In genomic region chr14:22333408-22334274, GRCh38 we compare ENCODE assay signal across 11 cellular contexts.
DNase-seq lines count a peak whose midpoint lies in the region; TF ChIP-seq lines count a peak whose summit lies in the region.
"Had no signal": no experiment of that assay in that cellular context is flagged by ENCODE, and none has a peak within 500 bp of the region (broad histone marks: within the 10 kb centered on the region; RNA-seq: fewer than 3 reads in every experiment).

No MANE protein-coding gene starts in this region.

- no peak overlapping the region for H3K4ac ChIP-seq in H9 (ENCODE audit: low read depth, low read length)

- peak; percentile 26 for DNase-seq in AG10803 (ENCODE audit: low read depth)
- peak; percentile 76 for DNase-seq in HT-29 (ENCODE audit: low spot score)
- peak; percentile 49 for DNase-seq in adipocyte (ENCODE audit: low read depth)
- peak; percentile 51 for DNase-seq in kidney epithelial cell (ENCODE audit: low read depth)
- DNase-seq in DMS114 treated with DMSO at 0.1 percent for 48 hours (lab: John Stamatoyannopoulos, UW; ENCODE audit: unreplicated experiment), result no peak
- DNase-seq in NCI-H146 (lab: John Stamatoyannopoulos, UW), result no peak
- no peak for DNase-seq in H9
- no peak for DNase-seq in osteocyte (ENCODE audit: extremely low spot score, unreplicated experiment)
- DNase-seq: DND-41; stimulated activated naive CD8-positive, alpha-beta T cell treated with anti-CD3 and anti-CD28 coated beads, Interleukin-15, Interleukin-2, amounts not matched to agents 100 U/mL and 50 U/mL, for 24 hours had no signal

- no peak overlapping the region for H3K4me3 Mint-ChIP-seq in H9
- no peak overlapping the region for H3K4me3 Mint-ChIP-seq in osteocyte (ENCODE audit: unreplicated experiment)
- H3K4me3 Mint-ChIP-seq: neural crest cell had no signal

- H3K9me3 Mint-ChIP-seq in H9 (peaks cover 19 to 21% of the 10 kb centered on the region in 2 experiments), osteocyte (ENCODE audit: unreplicated experiment) (peaks cover 12% of the 10 kb centered on the region)

- H4K20me1 ChIP-seq in H9 (ENCODE audit: control insufficient read depth, insufficient read depth, insufficient read length), result no peaks in the 10 kb centered on the region

- no peaks in the 10 kb centered on the region for H3K79me1 ChIP-seq in H9 (ENCODE audit: insufficient read depth, low read depth, low read length, poor library complexity, severe bottlenecking)

- no peak overlapping the region for H2BK15ac ChIP-seq in H9 (ENCODE audit: low read depth, low read length)

- no peak overlapping the region for H3T11ph ChIP-seq in H9 (ENCODE audit: low read length)

- no CpG with 5 or more reads among the region's 6 CpGs for WGBS in H9 (ENCODE audit: extremely low coverage, insufficient read length, low lambda C conversion rate)

- no peaks in the 10 kb centered on the region for H3K79me2 ChIP-seq in H9 (ENCODE audit: insufficient read depth, low read length)

- H3K4me1 Mint-ChIP-seq in H9 (peaks cover 28 to 29% of the 10 kb centered on the region in 2 experiments), osteocyte (ENCODE audit: unreplicated experiment) (peaks cover under 1% of the 10 kb centered on the region)

- no peak overlapping the region for H2BK20ac ChIP-seq in H9 (ENCODE audit: low read depth, low read length, poor library complexity, severe bottlenecking)

- no peak overlapping the region for H2BK5ac ChIP-seq in H9 (ENCODE audit: insufficient read length, low read length)

- no peak for TF ChIP-seq CTCF in AG10803 (conservative IDR thresholded peaks at IDR 0.05; ENCODE audit: low read length)
- TF ChIP-seq CTCF in kidney epithelial cell (IDR thresholded peaks at IDR 0.05; ENCODE audit: insufficient read depth, low read length, poor library complexity, severe bottlenecking), result no peak
- no peak for TF ChIP-seq CTCF in H9 (conservative IDR thresholded peaks at IDR 0.05)
- TF ChIP-seq CTCF in osteocyte (IDR thresholded peaks at IDR 0.05), result no peak

- H4K91ac ChIP-seq in H9 (ENCODE audit: insufficient read length, low read depth, low read length), result no peak overlapping the region

- H3K4me1 ChIP-seq in adipocyte (ENCODE audit: control insufficient read depth, insufficient read depth, low read length) (peaks cover 22% of the 10 kb centered on the region), H9 (ENCODE audit: insufficient read depth, low read length) (peaks cover 9% of the 10 kb centered on the region; the same call in 1 of the 2 replicates)

- H3K36me3 Mint-ChIP-seq in H9 (ENCODE audit: insufficient read depth in 1 of 3, low read depth in 3 of 3) (peaks cover 4 to 20% (median 15%) of the 10 kb centered on the region in 3 experiments; a peak in 6 of 7 replicates), osteocyte (ENCODE audit: unreplicated experiment) (no peaks in the 10 kb centered on the region)

- H2AK5ac ChIP-seq in H9 (ENCODE audit: insufficient read length, low read length), result no peak overlapping the region

- peaks cover 3% of the 10 kb centered on the region for H3K27me3 ChIP-seq in adipocyte (replicated peaks; ENCODE audit: control insufficient read depth, insufficient read depth, low read length)
- no peaks in the 10 kb centered on the region for H3K27me3 ChIP-seq in kidney epithelial cell (ENCODE audit: control insufficient read depth, insufficient read depth, low read length)
- H3K27me3 ChIP-seq in H9 (ENCODE audit: insufficient read depth, low read length), result no peaks in the 10 kb centered on the region

- H3K4me2 ChIP-seq in H9 (ENCODE audit: insufficient read depth, insufficient read length, low read length), result no peak overlapping the region

- no peak overlapping the region for H3K14ac ChIP-seq in H9 (ENCODE audit: insufficient read depth, low read length)

- H3K4me3 ChIP-seq in AG10803 (ENCODE audit: low read length) (no peak overlapping the region), adipocyte (ENCODE audit: low read length) (no peak overlapping the region), kidney epithelial cell (ENCODE audit: low read depth, low read length) (no peak overlapping the region)

- H3K9me3 ChIP-seq in adipocyte (ENCODE audit: control insufficient read depth, low read length) (peaks cover 12% of the 10 kb centered on the region), H9 (ENCODE audit: control insufficient read depth, low read depth, low read length) (peaks cover 19% of the 10 kb centered on the region)

- H3K27me3 Mint-ChIP-seq in H9 (ENCODE audit: low read depth), result no peaks in the 10 kb centered on the region; the same call in 1 of the 2 replicates
- H3K27me3 Mint-ChIP-seq in osteocyte (ENCODE audit: unreplicated experiment), result peaks cover 3% of the 10 kb centered on the region

- no peak overlapping the region for H3K18ac ChIP-seq in H9 (ENCODE audit: insufficient read length, low read depth, low read length)

- no peak overlapping the region for H2BK12ac ChIP-seq in H9 (ENCODE audit: insufficient read length, low read depth, low read length)

- no peaks in the 10 kb centered on the region for H3K23me2 ChIP-seq in H9 (ENCODE audit: insufficient read length, low read depth, low read length, poor library complexity, severe bottlenecking)

- no peak overlapping the region for H4K5ac ChIP-seq in H9 (ENCODE audit: insufficient read length, low read depth, low read length)

- H3K27ac Mint-ChIP-seq in H9 (peak overlapping the region in 1 of 3 experiments; percentile 70; a peak in 1 of 7 replicates), osteocyte (ENCODE audit: unreplicated experiment) (no peak overlapping the region)

- no peak overlapping the region for H4K8ac ChIP-seq in H9 (replicated peaks; ENCODE audit: insufficient read length, low read depth, low read length)

- no peak overlapping the region for H3K9ac ChIP-seq in adipocyte (ENCODE audit: low read length)
- no peak overlapping the region for H3K9ac ChIP-seq in H9 (ENCODE audit: extremely low read depth, insufficient read length, low read length)

- no peak overlapping the region for H3K23ac ChIP-seq in H9 (ENCODE audit: insufficient read length, low read depth, low read length)

- no peak overlapping the region for H3K27ac ChIP-seq in H9 (ENCODE audit: insufficient read length, low read depth, low read length)

- H2AFZ ChIP-seq in H9 (ENCODE audit: low read length), result no peak overlapping the region

- H2BK120ac ChIP-seq in H9 (ENCODE audit: low read depth, low read length, poor library complexity, severe bottlenecking), result no peak overlapping the region

- no peak overlapping the region for H3K56ac ChIP-seq in H9 (ENCODE audit: insufficient read length, low read depth, low read length)

- H3K36me3 ChIP-seq in adipocyte (ENCODE audit: control insufficient read depth, insufficient read depth, low read length, severe bottlenecking), result no peaks in the 10 kb centered on the region
- no peaks in the 10 kb centered on the region for H3K36me3 ChIP-seq in kidney epithelial cell (ENCODE audit: control insufficient read depth, insufficient read depth, low read length)

Comparison
In these comparisons a context has a peak if more than half of its experiments do, and no peak if none do; other contexts are left out.
1. DNase-seq: peak in AG10803 (single experiment), HT-29 (single experiment), adipocyte (single experiment) and kidney epithelial cell (single experiment); none in DMS114 treated with DMSO at 0.1 percent for 48 hours (single experiment), NCI-H146 (single experiment), H9 (single experiment) and osteocyte (single experiment).